ENCODE assay signal across 13 cellular contexts in genomic region chr6:22147469-22147815, GRCh38.
A peak's percentile ranks its signal among the peaks of the same experiment; 100 is the strongest.
DNase-seq lines count a peak whose midpoint lies in the region; ATAC-seq and TF ChIP-seq lines count a peak whose summit lies in the region.
"Had no signal": no experiment of that assay in that cellular context is flagged by ENCODE, and none has a peak within 500 bp of the region (broad histone marks: within the 10 kb centered on the region; RNA-seq: fewer than 3 reads in every experiment).

No MANE protein-coding gene starts in this region.

- no peaks in the 10 kb centered on the region for H3K9me3 ChIP-seq in smooth muscle cell (replicated peaks; ENCODE audit: low read depth)

- POLR2A ChIA-PET in activated CD4-positive, alpha-beta T cell treated with anti-CD3 and anti-CD28 coated beads, Interleukin-2, amount 10 ng/mL, durations not matched to agents 7 days and 5 days (lab: Charles Lee), result no interaction called here
- POLR2A ChIA-PET in T-cell (lab: Charles Lee), result interaction anchor here in 1 of 2 donors (0.8 kb wide), 1 partner anchor 554 kb away, joined by 3 read pairs; the partner anchor contains the start of gene SOX4

- no peak for TF ChIP-seq CTCF in fibroblast of villous mesenchyme (IDR thresholded peaks at IDR 0.05; ENCODE audit: insufficient read depth, low read depth, low read length)
- no peak for TF ChIP-seq CTCF in smooth muscle cell (IDR thresholded peaks at IDR 0.05; ENCODE audit: borderline replicate concordance, insufficient read depth, poor library complexity, severe bottlenecking)

- H3K27me3 ChIP-seq in smooth muscle cell (ENCODE audit: low read depth), result no peaks in the 10 kb centered on the region

- H3K27ac Mint-ChIP-seq in activated CD4-positive, alpha-beta T cell treated with anti-CD3 and anti-CD28 coated beads, Interleukin-2, amount 10 ng/mL, durations not matched to agents 7 days and 5 days, result peak overlapping the region; percentile 65
- H3K27ac Mint-ChIP-seq in T-cell, result no peak overlapping the region

- ATAC-seq in T-cell (replicated peaks in 1 of 4) (no peak), GM21529 (IDR thresholded peaks at IDR 0.05; ENCODE audit: unreplicated experiment) (no peak), HG03196 (IDR thresholded peaks at IDR 0.05; ENCODE audit: unreplicated experiment) (no peak)

- no peaks in the 10 kb centered on the region for H3K79me2 ChIP-seq in smooth muscle cell (ENCODE audit: low read depth)

- H3K9ac ChIP-seq in smooth muscle cell (ENCODE audit: low read depth), result peak overlapping the region; percentile 37

- no peak overlapping the region for H2AFZ ChIP-seq in smooth muscle cell (ENCODE audit: low read depth)

- H3K4me1 Mint-ChIP-seq in activated CD4-positive, alpha-beta T cell treated with anti-CD3 and anti-CD28 coated beads, Interleukin-2, amount 10 ng/mL, durations not matched to agents 7 days and 5 days, result peaks cover 31% of the 10 kb centered on the region
- peaks cover 5 to 43% (median 21%) of the 10 kb centered on the region in 3 donors for H3K4me1 Mint-ChIP-seq in T-cell

- H3K4me3 ChIP-seq in fibroblast of villous mesenchyme (ENCODE audit: low read depth, low read length), result peak overlapping the region; percentile 28
- H3K4me3 ChIP-seq in smooth muscle cell, result no peak overlapping the region

- H4K20me1 ChIP-seq in smooth muscle cell (ENCODE audit: low read depth), result no peaks in the 10 kb centered on the region

- H3K36me3 ChIP-seq in smooth muscle cell (ENCODE audit: low read depth), result no peaks in the 10 kb centered on the region

- peaks cover 59% of the 10 kb centered on the region for H3K4me1 ChIP-seq in smooth muscle cell (ENCODE audit: low read depth)

- 67% methylated on average over 2 of the region's 2 CpGs for WGBS in smooth muscle cell (ENCODE audit: low lambda C conversion rate)

- CTCF ChIA-PET in activated CD4-positive, alpha-beta T cell treated with anti-CD3 and anti-CD28 coated beads, Interleukin-2, amount 10 ng/mL, durations not matched to agents 7 days and 5 days (lab: Charles Lee), result interaction anchor here (0.7 to 1.5 kb wide), 3 partner anchors 10 to 538 kb away, joined by 4 to 5 read pairs (median 4); no protein-coding TSS in a partner anchor
- CTCF ChIA-PET in T-cell (lab: Charles Lee), result interaction anchor here in 1 of 2 donors (1.0 kb wide), 1 partner anchor 11 kb away, joined by 7 read pairs; no protein-coding TSS in a partner anchor

- peak overlapping the region; percentile 79 for H3K4me2 ChIP-seq in smooth muscle cell

- no peaks in the 10 kb centered on the region for H3K9me3 Mint-ChIP-seq in activated CD4-positive, alpha-beta T cell treated with anti-CD3 and anti-CD28 coated beads, Interleukin-2, amount 10 ng/mL, durations not matched to agents 7 days and 5 days
- peaks cover 0 to 4% (median 0%) of the 10 kb centered on the region in 3 donors for H3K9me3 Mint-ChIP-seq in T-cell

- H3K4me3 Mint-ChIP-seq in activated CD4-positive, alpha-beta T cell treated with anti-CD3 and anti-CD28 coated beads, Interleukin-2, amount 10 ng/mL, durations not matched to agents 7 days and 5 days, result peak overlapping the region; percentile 65
- peak overlapping the region in 2 of 3 donors; percentile 67 to 92 for H3K4me3 Mint-ChIP-seq in T-cell

- peaks cover 28% of the 10 kb centered on the region for H3F3A ChIP-seq in smooth muscle cell (ENCODE audit: low read depth)

- peak overlapping the region; percentile 91 for H3K27ac ChIP-seq in smooth muscle cell (ENCODE audit: low read depth)

- peaks cover 1% of the 10 kb centered on the region for H3K36me3 Mint-ChIP-seq in activated CD4-positive, alpha-beta T cell treated with anti-CD3 and anti-CD28 coated beads, Interleukin-2, amount 10 ng/mL, durations not matched to agents 7 days and 5 days (ENCODE audit: low read depth)
- no peaks in the 10 kb centered on the region for H3K36me3 Mint-ChIP-seq in T-cell

- DNase-seq in activated CD4-positive, alpha-beta T cell treated with anti-CD3 and anti-CD28 coated beads, Interleukin-2, amount 10 ng/mL, durations not matched to agents 7 days and 5 days, result no peak
- DNase-seq in activated CD4-positive, alpha-beta T cell treated with anti-CD3 and anti-CD28 coated beads, Interleukin-2, amount 50 U/mL, for 48 hours, result no peak
- DNase-seq in T-cell (no peak), fibroblast of villous mesenchyme (ENCODE audit: low read depth) (no peak), smooth muscle cell (lab: John Stamatoyannopoulos, UW; ENCODE audit: unreplicated experiment) (no peak), NCI-H345 (lab: John Stamatoyannopoulos, UW) (no peak)
- DNase-seq: AML-193; effector CD4-positive, alpha-beta T cell; Karpas-422; RPMI8226; stimulated activated CD4-positive, alpha-beta T cell treated with anti-CD3 and anti-CD28 coated beads, Interleukin-15, amount 100 ng/mL, for 24 hours had no signal

- H3K27me3 Mint-ChIP-seq in activated CD4-positive, alpha-beta T cell treated with anti-CD3 and anti-CD28 coated beads, Interleukin-2, amount 10 ng/mL, durations not matched to agents 7 days and 5 days, result peaks cover 42% of the 10 kb centered on the region
- H3K27me3 Mint-ChIP-seq in T-cell, result peaks cover 13 to 14% of the 10 kb centered on the region in 2 donors
